Comparison of ENCODE assay signal across 11 cellular contexts in genomic region chr17:58277107-58277506, GRCh38. TPM values are rescaled to one million over a fixed set of nuclear protein-coding genes. Genes with fewer than 3 reads are reported as not detected.
DNase-seq lines count a peak whose midpoint lies in the region; ATAC-seq, FAIRE-seq and TF ChIP-seq lines count a peak whose summit lies in the region.
"Had no signal": no experiment of that assay in that cellular context is flagged by ENCODE, and none has a peak within 500 bp of the region (broad histone marks: within the 10 kb centered on the region; RNA-seq: fewer than 3 reads in every experiment).

No MANE protein-coding gene starts in this region.

- H3K4me3 ChIP-seq in GM12878 (no peak overlapping the region), neural cell (ENCODE audit: low read length) (no peak overlapping the region)

- intact Hi-C loops in GM12878 (cut with micrococcal nuclease; ENCODE audit: unreplicated experiment) = no loop called here

- peak; percentile 11 for DNase-seq in NCI-H748 (lab: John Stamatoyannopoulos, UW; ENCODE audit: unreplicated experiment)
- no peak for DNase-seq in NCI-H748 treated with DMSO at 0.1 percent for 48 hours (lab: John Stamatoyannopoulos, UW)
- no peak for DNase-seq in GM12878 (ENCODE audit: low read depth, low spot score)
- no peak for DNase-seq in effector CD4-positive, alpha-beta T cell
- DNase-seq in H54 (ENCODE audit: insufficient read length, low spot score) = no peak

- no peak overlapping the region for H3K9ac ChIP-seq in GM12878 (ENCODE audit: control insufficient read depth, insufficient read depth, low read length)
- no peak overlapping the region for H3K9ac ChIP-seq in neural cell (ENCODE audit: low read length)

- H3K27ac ChIP-seq in GM12878 (ENCODE audit: control insufficient read depth, insufficient read depth) = no peak overlapping the region
- H3K27ac ChIP-seq in neural cell (ENCODE audit: low read length) = peak overlapping the region; percentile 9

- SMC1A ChIA-PET in GM12878 (lab: Charles Lee; ENCODE audit: uncharacterized antibody, unreplicated experiment) = interaction anchor here (1.0 kb wide), 1 partner anchor 170 kb away, joined by 3 read pairs; no protein-coding TSS in a partner anchor

- no TSS peak for BruUV-seq in GM12878 (replicated peaks; lab: Mats Ljungman, UMichigan)

- TF ChIP-seq POLR2A in GM12878 (IDR thresholded peaks at IDR 0.05; ENCODE audit: low read depth, low read length) = no peak
- no peak for TF ChIP-seq POLR2A in H54 (IDR thresholded peaks at IDR 0.05; ENCODE audit: low read depth, low read length)

- FAIRE-seq in GM12878 (lab: Jason Lieb, UNC) (no peak), H54 (lab: Jason Lieb, UNC) (no peak)

- TF ChIP-seq CTCF in GM12878 (IDR thresholded peaks at IDR 0.05 in 2 of 3, conservative IDR thresholded peaks at IDR 0.05 in 1 of 3; ENCODE audit: control insufficient read depth in 2 of 3, extremely low read depth in 1 of 3, insufficient read depth in 1 of 3, low read depth in 3 of 3, low read length in 3 of 3) = peak; percentile 48 to 51 (median 50); a peak in 5 of 6 replicates
- peak; percentile 38 for TF ChIP-seq CTCF in neural cell (IDR thresholded peaks at IDR 0.05; ENCODE audit: poor library complexity, severe bottlenecking)

- H3K9me3 ChIP-seq in GM12878 (replicated peaks; ENCODE audit: control insufficient read depth, insufficient read depth, low read length) = no peaks in the 10 kb centered on the region
- H3K9me3 ChIP-seq in neural cell (ENCODE audit: low read length) = no peaks in the 10 kb centered on the region

- H2AFZ ChIP-seq in GM12878 (ENCODE audit: control insufficient read depth, low read depth, low read length) (no peak overlapping the region), neural cell (ENCODE audit: low read depth, low read length) (no peak overlapping the region)

- WGBS in GM12878 (ENCODE audit: insufficient coverage, insufficient replicate concordance, low lambda C conversion rate, missing lambda C conversion rate) = 19% methylated on average over 5 of the region's 5 CpGs

- in situ Hi-C loops in GM12878 (cut with MboI) = no loop called here

- no peaks in the 10 kb centered on the region for H3K9me2 ChIP-seq in neural cell (ENCODE audit: insufficient read depth, low read length)

- H3K27me3 ChIP-seq in GM12878 (replicated peaks in 1 of 2; ENCODE audit: control insufficient read depth in 2 of 2, insufficient read depth in 2 of 2, low read length in 1 of 2) = no peaks in the 10 kb centered on the region; a peak in 1 of 4 replicates
- no peaks in the 10 kb centered on the region for H3K27me3 ChIP-seq in neural cell (ENCODE audit: insufficient read depth, low read depth, low read length)

- RAD21 ChIA-PET in GM12878 (lab: Charles Lee; ENCODE audit: unreplicated experiment) = no interaction called here

- H4K20me1 ChIP-seq in GM12878 (ENCODE audit: control insufficient read depth, insufficient read depth) = no peaks in the 10 kb centered on the region
- no peaks in the 10 kb centered on the region for H4K20me1 ChIP-seq in neural cell (ENCODE audit: insufficient read depth)

- TF ChIP-seq RAD21 in Ishikawa (IDR thresholded peaks at IDR 0.05; ENCODE audit: low read depth) = peak; percentile 69
- peak; percentile 56 for TF ChIP-seq RAD21 in GM12878 (IDR thresholded peaks at IDR 0.05; ENCODE audit: insufficient read depth, low read depth, low read length)
- no peak for TF ChIP-seq RAD21 in neural cell (conservative IDR thresholded peaks at IDR 0.05)

- H3K4me2 ChIP-seq in GM12878 (ENCODE audit: control insufficient read depth, insufficient read depth) (no peak overlapping the region), neural cell (ENCODE audit: low read length) (no peak overlapping the region)

- H3K79me2 ChIP-seq in GM12878 (ENCODE audit: control insufficient read depth, insufficient read depth, low read length) (no peaks in the 10 kb centered on the region), neural cell (replicated peaks; ENCODE audit: insufficient read depth, low read length) (no peaks in the 10 kb centered on the region)

- H3F3A ChIP-seq in neural cell (ENCODE audit: insufficient read depth, low read length, poor library complexity, severe bottlenecking) = no peaks in the 10 kb centered on the region

- CTCF ChIA-PET in GM12878 (lab: Yijun Ruan, JAX) = interaction anchor here (0.8 to 2.0 kb wide), 6 partner anchors 8 to 140 kb away, joined by 3 to 7 read pairs (median 4); partner anchors contain the start of genes RNF43 and SUPT4H1

- POLR2A ChIA-PET in GM12878 (lab: Charles Lee) = no interaction called here

- no peaks in the 10 kb centered on the region; the same call in 1 of the 2 replicates for H3K4me1 ChIP-seq in GM12878 (ENCODE audit: control insufficient read depth, insufficient read depth, low read length)

- peak; percentile 64 for ATAC-seq in GM12878
- no peak for ATAC-seq in GM18870 (IDR thresholded peaks at IDR 0.05; ENCODE audit: unreplicated experiment)
- ATAC-seq: T-cell had no signal

- no peak for TF ChIP-seq EP300 in Ishikawa (IDR thresholded peaks at IDR 0.05; ENCODE audit: borderline replicate concordance)
- TF ChIP-seq EP300 in GM12878 (IDR thresholded peaks at IDR 0.05; ENCODE audit: borderline replicate concordance in 1 of 2, control insufficient read depth in 1 of 2, low read depth in 2 of 2, low read length in 2 of 2) = no peak
- TF ChIP-seq EP300 in neural cell (conservative IDR thresholded peaks at IDR 0.05; ENCODE audit: poor library complexity, severe bottlenecking) = no peak

- H3K36me3 ChIP-seq in GM12878 (ENCODE audit: control insufficient read depth in 2 of 2, insufficient read depth in 2 of 2, low read length in 1 of 2) (no peaks in the 10 kb centered on the region), neural cell (ENCODE audit: insufficient read depth, low read length) (no peaks in the 10 kb centered on the region)

RNA-seq across cellular contexts. Expression of gene MPO, which starts 3.6 kb away (rescaled TPM):
- not detected in 2 replicates for total RNA-seq in GM12878 (2013; cell fraction: nucleolus; rRNA removed)
- total RNA-seq in GM12878 (2014; rRNA removed) (0.05 and 0.06 TPM in 2 replicates), GM12878 (2014; rRNA removed; fragmentation: Illumina TruSeq; extraction: Trizol) (0.09 and 0.13 TPM in 2 replicates), GM12878 (2021) (0.08 and 0.23 TPM in 2 replicates)
- not detected for polyA plus RNA-seq in GM12878 (2011; ENCODE audit: low read depth)
- polyA plus RNA-seq in GM12878 (2011; rRNA removed) (0.35 and 0.49 TPM in 2 replicates), GM12878 (2014; fragmentation: Illumina TruSeq; extraction: Trizol) (0.10 TPM in 1 of 2 replicates, not detected in the other), GM12878 (2014; fragmentation: Nextera tagmentation; extraction: Ambion mirVana) (under 1 TPM; 0.10 to 0.26 TPM), GM12878 (2014; rRNA removed) (0.14 TPM in 2 replicates), GM12878 (2016; fragmentation: Nextera tagmentation; extraction: Ambion mirVana) (under 1 TPM; 0.09 to 0.17 TPM), neural cell (not detected in 2 replicates)
- 0.33 and 0.45 TPM in 2 replicates for polyA plus RNA-seq in GM12878 (2011; cell fraction: cytosol; rRNA removed)
- 0.10 and 0.19 TPM in 2 replicates for polyA plus RNA-seq in GM12878 (2011; cell fraction: nucleus; rRNA removed)
- polyA plus RNA-seq in GM12878 (2012) = 0.08 TPM in 1 of 2 replicates, not detected in the other
- polyA minus RNA-seq in GM12878 (2011; rRNA and poly(A)+ RNA removed) = 0.15 and 0.37 TPM in 2 replicates
- polyA minus RNA-seq in GM12878 (2011; cell fraction: cytosol; rRNA and poly(A)+ RNA removed) = not detected in 2 replicates
- polyA minus RNA-seq in GM12878 (2011; cell fraction: nucleus; rRNA and poly(A)+ RNA removed) = not detected in 2 replicates
- polyA minus RNA-seq in neural cell = not detected in 2 replicates
- total RNA-seq: Daoy had no signal

RNA-seq across cellular contexts. Expression of gene LPO, which starts 38.7 kb away (rescaled TPM):
- total RNA-seq in GM12878 (2013; cell fraction: nucleolus; rRNA removed) = 0.10 TPM in 1 of 2 replicates, not detected in the other
- total RNA-seq in GM12878 (2014; rRNA removed) (not detected in 2 replicates), GM12878 (2014; rRNA removed; fragmentation: Illumina TruSeq; extraction: Trizol) (not detected in 2 replicates), GM12878 (2021) (not detected in 2 replicates)
- polyA plus RNA-seq in GM12878 (2011; ENCODE audit: low read depth) = not detected
- polyA plus RNA-seq in GM12878 (2011; rRNA removed) (0.03 TPM in 1 of 2 replicates, not detected in the other), GM12878 (2014; fragmentation: Illumina TruSeq; extraction: Trizol) (0.06 TPM in 1 of 2 replicates, not detected in the other), GM12878 (2014; fragmentation: Nextera tagmentation; extraction: Ambion mirVana) (not detected), GM12878 (2014; rRNA removed) (not detected in 2 replicates), GM12878 (2016; fragmentation: Nextera tagmentation; extraction: Ambion mirVana) (under 1 TPM in 1 of 2 experiments, not detected in 1; 0.11 TPM), neural cell (not detected in 2 replicates)
- polyA plus RNA-seq in GM12878 (2011; cell fraction: cytosol; rRNA removed) = 0.06 and 0.10 TPM in 2 replicates
- polyA plus RNA-seq in GM12878 (2011; cell fraction: nucleus; rRNA removed) = 0.12 TPM in 1 of 2 replicates, not detected in the other
- polyA plus RNA-seq in GM12878 (2012) = 0.25 TPM in 1 of 2 replicates, not detected in the other
- not detected in 2 replicates for polyA minus RNA-seq in GM12878 (2011; rRNA and poly(A)+ RNA removed)
- polyA minus RNA-seq in GM12878 (2011; cell fraction: cytosol; rRNA and poly(A)+ RNA removed) = not detected in 2 replicates
- polyA minus RNA-seq in GM12878 (2011; cell fraction: nucleus; rRNA and poly(A)+ RNA removed) = not detected in 2 replicates
- polyA minus RNA-seq in neural cell = not detected in 2 replicates
- total RNA-seq: pulmonary artery endothelial cell, T-cell had no signal

RNA-seq across cellular contexts. Expression of gene TSPOAP1, which starts 51.5 kb away (rescaled TPM):
- 52.4 and 53.8 TPM in 2 replicates for total RNA-seq in GM12878 (2013; cell fraction: nucleolus; rRNA removed)
- total RNA-seq in GM12878 (2014; rRNA removed) = 5.6 and 5.7 TPM in 2 replicates
- 2.8 and 3.6 TPM in 2 replicates for total RNA-seq in GM12878 (2014; rRNA removed; fragmentation: Illumina TruSeq; extraction: Trizol)
- total RNA-seq in GM12878 (2021) = 6.5 and 8.8 TPM in 2 replicates
- polyA plus RNA-seq in GM12878 (2011; ENCODE audit: low read depth) = 5.7 TPM
- 11.6 and 16.4 TPM in 2 replicates for polyA plus RNA-seq in GM12878 (2011; rRNA removed)
- 12.2 and 16.5 TPM in 2 replicates for polyA plus RNA-seq in GM12878 (2011; cell fraction: cytosol; rRNA removed)
- 164 and 168 TPM in 2 replicates for polyA plus RNA-seq in GM12878 (2011; cell fraction: nucleus; rRNA removed)
- polyA plus RNA-seq in GM12878 (2012) = 9.8 and 14.2 TPM in 2 replicates
- 1.2 and 4.2 TPM in 2 replicates for polyA plus RNA-seq in GM12878 (2014; fragmentation: Illumina TruSeq; extraction: Trizol)
- under 1 TPM in 1 of 2 experiments, not detected in 1; 0.58 TPM for polyA plus RNA-seq in GM12878 (2014; fragmentation: Nextera tagmentation; extraction: Ambion mirVana)
- polyA plus RNA-seq in GM12878 (2014; rRNA removed) = 8.5 and 10.9 TPM in 2 replicates
- 1 to 10 TPM; 2.2 to 3.2 TPM for polyA plus RNA-seq in GM12878 (2016; fragmentation: Nextera tagmentation; extraction: Ambion mirVana)
- 7.2 and 17.1 TPM in 2 replicates for polyA minus RNA-seq in GM12878 (2011; rRNA and poly(A)+ RNA removed)
- polyA minus RNA-seq in GM12878 (2011; cell fraction: cytosol; rRNA and poly(A)+ RNA removed) = 6.4 and 6.7 TPM in 2 replicates
- polyA minus RNA-seq in GM12878 (2011; cell fraction: nucleus; rRNA and poly(A)+ RNA removed) = 16.2 and 33.3 TPM in 2 replicates
- 103 and 125 TPM in 2 replicates for polyA plus RNA-seq in neural cell
- polyA minus RNA-seq in neural cell = 68.8 and 84.2 TPM in 2 replicates
- total RNA-seq: pulmonary artery endothelial cell had no signal

RNA-seq across cellular contexts. Expression of gene MKS1, which starts 58.1 kb away (rescaled TPM):
- 46.9 and 53.2 TPM in 2 replicates for total RNA-seq in GM12878 (2013; cell fraction: nucleolus; rRNA removed)
- 13.6 and 16.2 TPM in 2 replicates for total RNA-seq in GM12878 (2014; rRNA removed)
- 8.7 and 10.7 TPM in 2 replicates for total RNA-seq in GM12878 (2014; rRNA removed; fragmentation: Illumina TruSeq; extraction: Trizol)
- total RNA-seq in GM12878 (2021) = 13.1 and 16.8 TPM in 2 replicates
- 6.6 TPM for polyA plus RNA-seq in GM12878 (2011; ENCODE audit: low read depth)
- 12.1 and 17.7 TPM in 2 replicates for polyA plus RNA-seq in GM12878 (2011; rRNA removed)
- polyA plus RNA-seq in GM12878 (2011; cell fraction: cytosol; rRNA removed) = 11.8 and 12.3 TPM in 2 replicates
- 63.2 and 64.5 TPM in 2 replicates for polyA plus RNA-seq in GM12878 (2011; cell fraction: nucleus; rRNA removed)
- polyA plus RNA-seq in GM12878 (2012) = 10.4 and 13.2 TPM in 2 replicates
- 12.2 and 13.2 TPM in 2 replicates for polyA plus RNA-seq in GM12878 (2014; fragmentation: Illumina TruSeq; extraction: Trizol)
- polyA plus RNA-seq in GM12878 (2014; fragmentation: Nextera tagmentation; extraction: Ambion mirVana) = 1 to 10 TPM; 5.7 to 7.2 TPM
- 14.6 and 16.5 TPM in 2 replicates for polyA plus RNA-seq in GM12878 (2014; rRNA removed)
- 10 to 100 TPM; 18.7 to 21.4 TPM for polyA plus RNA-seq in GM12878 (2016; fragmentation: Nextera tagmentation; extraction: Ambion mirVana)
- polyA minus RNA-seq in GM12878 (2011; rRNA and poly(A)+ RNA removed) = 14.1 and 14.2 TPM in 2 replicates
- 4.1 and 9.1 TPM in 2 replicates for polyA minus RNA-seq in GM12878 (2011; cell fraction: cytosol; rRNA and poly(A)+ RNA removed)
- 12.6 and 22.5 TPM in 2 replicates for polyA minus RNA-seq in GM12878 (2011; cell fraction: nucleus; rRNA and poly(A)+ RNA removed)
- polyA plus RNA-seq in neural cell = 32.9 and 42.1 TPM in 2 replicates
- polyA minus RNA-seq in neural cell = 28.7 and 35.1 TPM in 2 replicates
